Comparison of ENCODE assay signal across 13 cellular contexts in the genomic region with DNA sequence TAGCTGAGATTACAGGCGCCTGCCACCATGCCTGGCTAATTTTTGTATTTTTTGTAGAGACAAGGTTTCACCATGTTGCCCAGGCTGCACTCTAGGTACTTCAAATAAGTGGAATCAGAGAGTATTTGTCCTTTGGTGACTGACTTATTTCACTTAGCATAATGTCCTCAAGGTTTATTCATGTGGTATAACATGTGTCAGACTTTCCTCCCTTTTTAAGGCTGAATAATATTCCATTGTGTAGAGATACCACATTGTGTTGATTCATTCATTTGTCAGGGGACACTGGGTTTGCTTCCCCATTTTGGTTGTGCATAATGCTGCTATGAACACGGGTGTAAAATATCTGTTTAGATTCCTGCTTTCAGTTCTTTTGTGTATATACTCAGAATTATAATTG. TPM values are rescaled to one million over a fixed set of nuclear protein-coding genes. Genes with fewer than 3 reads are reported as not detected.
DNase-seq lines count a peak whose midpoint lies in the region; ATAC-seq and TF ChIP-seq lines count a peak whose summit lies in the region.
"Had no signal": no experiment of that assay in that cellular context is flagged by ENCODE, and none has a peak within 500 bp of the region (broad histone marks: within the 10 kb centered on the region; RNA-seq: fewer than 3 reads in every experiment).

No MANE protein-coding gene starts in this region.

- H3K27me3 Mint-ChIP-seq in activated CD8-positive, alpha-beta T cell treated with anti-CD3 and anti-CD28 coated beads for 36 hours, result no peaks in the 10 kb centered on the region
- H3K27me3 Mint-ChIP-seq in activated CD8-positive, alpha-beta T cell treated with anti-CD3 and anti-CD28 coated beads, Interleukin-2, amount 10 ng/mL, durations not matched to agents 7 days and 5 days (ENCODE audit: low read depth), result peaks cover 23% of the 10 kb centered on the region

- H3K9me3 ChIP-seq in colonic mucosa, result no peaks in the 10 kb centered on the region
- H3K9me3 ChIP-seq: esophagus squamous epithelium, right atrium auricular region, tibial nerve had no signal

- H4K20me1 ChIP-seq in KMS-11 (ENCODE audit: insufficient read depth), result no peaks in the 10 kb centered on the region

- H2AFZ ChIP-seq in KMS-11 (ENCODE audit: low read depth), result no peak overlapping the region

- H3K4me3 ChIP-seq in KMS-11 (IDR thresholded peaks at IDR 0.05; ENCODE audit: insufficient read depth, low read depth, low read length), result no peak overlapping the region
- no peak overlapping the region for H3K4me3 ChIP-seq in colonic mucosa
- H3K4me3 ChIP-seq: esophagus squamous epithelium, right atrium auricular region, tibial nerve had no signal

- peaks cover 8% of the 10 kb centered on the region for H3K36me3 Mint-ChIP-seq in activated CD8-positive, alpha-beta T cell treated with anti-CD3 and anti-CD28 coated beads for 36 hours (ENCODE audit: low read depth)
- no peaks in the 10 kb centered on the region for H3K36me3 Mint-ChIP-seq in activated CD8-positive, alpha-beta T cell treated with anti-CD3 and anti-CD28 coated beads, Interleukin-2, amount 10 ng/mL, durations not matched to agents 7 days and 5 days (ENCODE audit: low read depth)

- no peaks in the 10 kb centered on the region for H3K79me2 ChIP-seq in KMS-11 (ENCODE audit: insufficient read depth, low read depth)

- H3K27ac ChIP-seq in KMS-11 (no peak overlapping the region; the same call in 1 of the 2 replicates), colonic mucosa (peak overlapping the region; percentile 35)
- H3K27ac ChIP-seq: right atrium auricular region had no signal

- H3K36me3 ChIP-seq in KMS-11 (ENCODE audit: insufficient read depth), result no peaks in the 10 kb centered on the region
- H3K36me3 ChIP-seq in colonic mucosa, result no peaks in the 10 kb centered on the region

- H3K9ac ChIP-seq in KMS-11, result no peak overlapping the region
- no peak overlapping the region for H3K9ac ChIP-seq in colonic mucosa (ENCODE audit: low read depth in 2 of 2, low read length in 2 of 2)

- POLR2A ChIA-PET in activated CD8-positive, alpha-beta T cell treated with anti-CD3 and anti-CD28 coated beads for 36 hours (lab: Charles Lee), result interaction anchor here (1.4 to 1.5 kb wide), 2 partner anchors 54 to 96 kb away, joined by 3 to 4 read pairs; no protein-coding TSS in a partner anchor
- POLR2A ChIA-PET in activated CD8-positive, alpha-beta T cell treated with anti-CD3 and anti-CD28 coated beads, Interleukin-2, amount 10 ng/mL, durations not matched to agents 7 days and 5 days (lab: Charles Lee), result interaction anchor here (1.2 to 1.5 kb wide), 2 partner anchors 20 to 36 kb away, joined by 4 read pairs; no protein-coding TSS in a partner anchor

- no peak for TF ChIP-seq CTCF in activated CD8-positive, alpha-beta T cell treated with anti-CD3 and anti-CD28 coated beads for 36 hours (IDR thresholded peaks at IDR 0.05)
- no peak for TF ChIP-seq CTCF in KMS-11 (conservative IDR thresholded peaks at IDR 0.05; ENCODE audit: low read depth, low read length)
- TF ChIP-seq CTCF in colonic mucosa (IDR thresholded peaks at IDR 0.05), result no peak

- intact Hi-C loops in activated CD8-positive, alpha-beta T cell treated with anti-CD3 and anti-CD28 coated beads for 36 hours (cut with micrococcal nuclease), result loop anchor here (10.0 kb wide), 1 partner anchor 85 kb away; no protein-coding TSS in a partner anchor
- intact Hi-C loops in colonic mucosa (cut with DNase I), result no loop called here

- CTCF ChIA-PET in activated CD8-positive, alpha-beta T cell treated with anti-CD3 and anti-CD28 coated beads for 36 hours (lab: Charles Lee), result interaction anchor here (1.0 to 2.6 kb wide), 4 partner anchors 37 to 105 kb away, joined by 3 to 10 read pairs (median 3); no protein-coding TSS in a partner anchor
- CTCF ChIA-PET in activated CD8-positive, alpha-beta T cell treated with anti-CD3 and anti-CD28 coated beads, Interleukin-2, amount 10 ng/mL, durations not matched to agents 7 days and 5 days (lab: Charles Lee), result interaction anchor here (0.9 to 1.4 kb wide), 5 partner anchors 21 to 262 kb away, joined by 3 to 5 read pairs (median 4); no protein-coding TSS in a partner anchor

- peaks cover 61% of the 10 kb centered on the region for H3K27me3 ChIP-seq in KMS-11 (ENCODE audit: insufficient read depth, low read depth)
- H3K27me3 ChIP-seq in colonic mucosa, result no peaks in the 10 kb centered on the region
- H3K27me3 ChIP-seq: esophagus squamous epithelium, right atrium auricular region, tibial nerve had no signal

- no peak for DNase-seq in activated CD8-positive, alpha-beta T cell treated with anti-CD3 and anti-CD28 coated beads for 36 hours
- DNase-seq in activated CD8-positive, alpha-beta T cell treated with anti-CD3 and anti-CD28 coated beads, Interleukin-2, amount 10 ng/mL, durations not matched to agents 7 days and 5 days, result no peak
- DNase-seq in colonic mucosa (no peak), NCI-H2227 treated with DMSO at 0.1 percent for 48 hours (lab: John Stamatoyannopoulos, UW) (no peak)
- no peak for DNase-seq in stimulated activated naive CD8-positive, alpha-beta T cell treated with anti-CD3 and anti-CD28 coated beads, Interleukin-15, Interleukin-2, amounts not matched to agents 100 U/mL and 50 U/mL, for 24 hours
- no peak for DNase-seq in activated effector memory CD4-positive, alpha-beta T cell treated with anti-CD3 and anti-CD28 coated beads, Interleukin-2, amount 50 U/mL, for 16 hours
- DNase-seq: activated CD8-positive, alpha-beta memory T cell treated with anti-CD3 and anti-CD28 coated beads, Interleukin-2, amount 50 U/mL, for 48 hours; esophagus squamous epithelium; NCI-H2029 had no signal

- peak overlapping the region; percentile 27 for H3K4me2 ChIP-seq in KMS-11

- peak overlapping the region; percentile 55 for H3K4me3 Mint-ChIP-seq in activated CD8-positive, alpha-beta T cell treated with anti-CD3 and anti-CD28 coated beads for 36 hours
- H3K4me3 Mint-ChIP-seq in activated CD8-positive, alpha-beta T cell treated with anti-CD3 and anti-CD28 coated beads, Interleukin-2, amount 10 ng/mL, durations not matched to agents 7 days and 5 days, result no peak overlapping the region

- peak overlapping the region; percentile 93 for H3K27ac Mint-ChIP-seq in activated CD8-positive, alpha-beta T cell treated with anti-CD3 and anti-CD28 coated beads for 36 hours
- H3K27ac Mint-ChIP-seq in activated CD8-positive, alpha-beta T cell treated with anti-CD3 and anti-CD28 coated beads, Interleukin-2, amount 10 ng/mL, durations not matched to agents 7 days and 5 days, result no peak overlapping the region

- ATAC-seq in activated CD8-positive, alpha-beta T cell treated with anti-CD3 and anti-CD28 coated beads for 36 hours, result peak; percentile 40
- no peak for ATAC-seq in activated CD8-positive, alpha-beta T cell treated with anti-CD3 and anti-CD28 coated beads, Interleukin-2, amount 10 ng/mL, durations not matched to agents 7 days and 5 days
- peak; percentile 67 for ATAC-seq in stimulated activated naive CD8-positive, alpha-beta T cell treated with anti-CD3 and anti-CD28 coated beads, Interleukin-15, Interleukin-2, amounts not matched to agents 100 U/mL and 50 U/mL, for 24 hours
- ATAC-seq in HG03442 (IDR thresholded peaks at IDR 0.05; ENCODE audit: unreplicated experiment), result no peak

- H3K4me1 Mint-ChIP-seq in activated CD8-positive, alpha-beta T cell treated with anti-CD3 and anti-CD28 coated beads for 36 hours (ENCODE audit: low read depth), result peaks cover 58% of the 10 kb centered on the region
- H3K4me1 Mint-ChIP-seq in activated CD8-positive, alpha-beta T cell treated with anti-CD3 and anti-CD28 coated beads, Interleukin-2, amount 10 ng/mL, durations not matched to agents 7 days and 5 days (ENCODE audit: low read depth), result peaks cover 43% of the 10 kb centered on the region

- peaks cover 50% of the 10 kb centered on the region for H3K4me1 ChIP-seq in KMS-11 (ENCODE audit: low read depth, poor library complexity, severe bottlenecking)
- peaks cover 5% of the 10 kb centered on the region for H3K4me1 ChIP-seq in colonic mucosa

- no peaks in the 10 kb centered on the region for H3K9me3 Mint-ChIP-seq in activated CD8-positive, alpha-beta T cell treated with anti-CD3 and anti-CD28 coated beads for 36 hours
- no peaks in the 10 kb centered on the region for H3K9me3 Mint-ChIP-seq in activated CD8-positive, alpha-beta T cell treated with anti-CD3 and anti-CD28 coated beads, Interleukin-2, amount 10 ng/mL, durations not matched to agents 7 days and 5 days (ENCODE audit: insufficient read depth)

RNA-seq across cellular contexts. Expression of a gene that starts 34.9 kb away (rescaled TPM):
- 1 to 10 TPM; 2.2 to 2.5 TPM for total RNA-seq in activated CD8-positive, alpha-beta T cell treated with anti-CD3 and anti-CD28 coated beads for 36 hours
- total RNA-seq in activated CD8-positive, alpha-beta T cell treated with anti-CD3 and anti-CD28 coated beads, Interleukin-2, amount 10 ng/mL, durations not matched to agents 7 days and 5 days, result under 1 TPM; 0.16 to 0.53 TPM
- 10 to 100 TPM; 31.7 to 38.2 TPM for total RNA-seq in colonic mucosa

Comparison
In these comparisons a context has a peak if more than half of its experiments do, and no peak if none do; other contexts are left out.
1. ATAC-seq: peak in activated CD8-positive, alpha-beta T cell treated with anti-CD3 and anti-CD28 coated beads for 36 hours (single experiment) and stimulated activated naive CD8-positive, alpha-beta T cell treated with anti-CD3 and anti-CD28 coated beads, Interleukin-15, Interleukin-2, amounts not matched to agents 100 U/mL and 50 U/mL, for 24 hours (single experiment); none in activated CD8-positive, alpha-beta T cell treated with anti-CD3 and anti-CD28 coated beads, Interleukin-2, amount 10 ng/mL, durations not matched to agents 7 days and 5 days (single experiment) and HG03442 (single experiment).
2. RNA of a gene that starts 34.9 kb away (total RNA-seq): 31.7 to 38.2 TPM in colonic mucosa; 2.2 to 2.5 TPM in activated CD8-positive, alpha-beta T cell treated with anti-CD3 and anti-CD28 coated beads for 36 hours and 0.16 to 0.53 TPM in activated CD8-positive, alpha-beta T cell treated with anti-CD3 and anti-CD28 coated beads, Interleukin-2, amount 10 ng/mL, durations not matched to agents 7 days and 5 days; every median in the first group is over 4 times any median in the second.